ENCODE assay signal across 12 cellular contexts in the genomic region with DNA sequence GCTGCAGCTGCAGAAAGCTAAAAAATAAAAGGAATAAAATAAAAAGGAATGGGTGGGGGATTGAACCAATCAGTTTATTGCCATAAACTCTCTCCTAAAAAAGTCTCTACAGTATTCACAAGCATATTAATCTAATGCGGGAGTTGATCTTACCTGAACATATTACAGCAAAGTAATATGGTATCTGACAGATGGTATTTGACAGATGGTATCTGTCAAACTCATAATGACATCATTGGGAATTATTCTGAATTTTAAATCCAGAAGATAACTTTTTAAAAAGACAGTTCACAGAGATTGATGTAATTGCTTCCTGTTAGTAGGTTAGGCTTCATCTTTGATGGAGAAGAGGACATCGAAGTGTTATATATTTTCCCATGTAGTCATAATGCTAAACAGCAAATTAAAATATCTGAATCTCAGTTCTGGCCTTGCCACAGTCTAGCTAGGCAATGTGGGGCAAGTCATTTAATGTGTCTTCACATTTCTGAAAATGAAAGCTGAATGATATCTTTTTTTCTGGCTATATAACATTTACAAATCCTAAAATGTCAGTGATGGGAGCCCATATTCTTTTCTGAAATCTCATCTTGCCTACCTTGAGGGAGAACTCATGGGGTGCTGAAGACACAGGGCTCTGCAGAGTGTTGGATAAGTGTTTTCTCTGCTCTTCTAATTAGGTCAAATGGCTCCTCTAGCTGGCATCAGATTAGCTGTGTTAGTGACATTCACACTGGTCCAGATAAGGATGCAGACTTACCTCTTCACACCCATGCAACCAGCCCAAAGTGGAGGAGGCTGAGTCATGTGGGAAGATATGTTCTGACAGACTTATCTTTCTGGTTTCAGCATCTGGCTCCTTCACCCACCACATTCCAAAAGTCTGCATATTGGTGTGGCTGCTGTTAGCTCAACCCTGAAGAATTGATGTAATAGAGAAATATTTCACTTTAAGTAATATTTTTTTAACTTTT. TPM values are rescaled to one million over a fixed set of nuclear protein-coding genes. Genes with fewer than 3 reads are reported as not detected.
DNase-seq lines count a peak whose midpoint lies in the region; FAIRE-seq and TF ChIP-seq lines count a peak whose summit lies in the region.
"Had no signal": no experiment of that assay in that cellular context is flagged by ENCODE, and none has a peak within 500 bp of the region (broad histone marks: within the 10 kb centered on the region; RNA-seq: fewer than 3 reads in every experiment).

No MANE protein-coding gene starts in this region.

- H3K36me3 ChIP-seq in keratinocyte (ENCODE audit: control insufficient read depth in 2 of 2, extremely low read depth in 1 of 2, insufficient read depth in 2 of 2, low read length in 2 of 2), result no peaks in the 10 kb centered on the region
- H3K36me3 ChIP-seq: neural progenitor cell had no signal

- no peak overlapping the region for H2AFZ ChIP-seq in keratinocyte (ENCODE audit: control insufficient read depth, low read length)
- H2AFZ ChIP-seq: neural progenitor cell had no signal

- H3K9ac ChIP-seq in keratinocyte (ENCODE audit: control insufficient read depth, extremely low read depth, insufficient read depth, low read length), result no peak overlapping the region
- H3K9ac ChIP-seq: neural progenitor cell had no signal

- H3K4me3 ChIP-seq in keratinocyte (ENCODE audit: control insufficient read depth in 2 of 3, extremely low read depth in 1 of 3, insufficient read depth in 2 of 3, low read depth in 1 of 3, low read length in 3 of 3), result no peak overlapping the region
- H3K4me3 ChIP-seq: neural progenitor cell had no signal

- H3K9me1 ChIP-seq in keratinocyte (ENCODE audit: control insufficient read depth, extremely low read depth, insufficient read depth, low read length), result no peaks in the 10 kb centered on the region

- no peaks in the 10 kb centered on the region for H3K36me3 Mint-ChIP-seq in activated naive CD8-positive, alpha-beta T cell treated with anti-CD3 and anti-CD28 coated beads for 36 hours
- H3K36me3 Mint-ChIP-seq: neural progenitor cell had no signal

- no peaks in the 10 kb centered on the region for H3K9me3 ChIP-seq in keratinocyte (ENCODE audit: control insufficient read depth, low read depth, low read length)

- no peaks in the 10 kb centered on the region for H3K27me3 ChIP-seq in keratinocyte (ENCODE audit: control insufficient read depth, extremely low read depth, insufficient read depth, low read length)
- H3K27me3 ChIP-seq: neural progenitor cell had no signal

- no peak overlapping the region for H3K27ac ChIP-seq in keratinocyte (ENCODE audit: control insufficient read depth, insufficient read depth, low read length)
- H3K27ac ChIP-seq: neural progenitor cell had no signal

- H3K79me2 ChIP-seq in keratinocyte (ENCODE audit: control insufficient read depth, insufficient read depth, low read length), result no peaks in the 10 kb centered on the region

- no peaks in the 10 kb centered on the region for H3K9me3 Mint-ChIP-seq in activated naive CD8-positive, alpha-beta T cell treated with anti-CD3 and anti-CD28 coated beads for 36 hours
- H3K9me3 Mint-ChIP-seq: neural progenitor cell had no signal

- DNase-seq in activated CD4-positive, alpha-beta T cell treated with anti-CD3 and anti-CD28 coated beads, Interleukin-2, amount 50 U/mL, for 48 hours, result peak; percentile 36 to 49
- no peak for DNase-seq in activated CD4-positive, alpha-beta T cell treated with anti-CD3 and anti-CD28 coated beads for 4 hours
- DNase-seq in HCEC 1CT (peak; percentile 8), keratinocyte (ENCODE audit: low read depth, low spot score) (no peak), NCI-H1048 (lab: John Stamatoyannopoulos, UW) (no peak), putamen (ENCODE audit: low spot score) (no peak)
- peak; percentile 13 for DNase-seq in activated naive CD8-positive, alpha-beta T cell treated with anti-CD3 and anti-CD28 coated beads for 36 hours
- DNase-seq in stimulated activated naive CD4-positive, alpha-beta T cell (lab: John Stamatoyannopoulos, UW), result no peak
- DNase-seq: activated CD4-positive, alpha-beta T cell treated with anti-CD3 and anti-CD28 coated beads, Interleukin-2, amount 50 U/mL, for 4 hours; NCI-H526 had no signal

- H3K4me1 Mint-ChIP-seq in activated naive CD8-positive, alpha-beta T cell treated with anti-CD3 and anti-CD28 coated beads for 36 hours, result peaks cover 9% of the 10 kb centered on the region

- dilution Hi-C loops in keratinocyte (cut with MboI; ENCODE audit: extremely low pct_ligation_motif_present, low sequenced_read_pairs), result no loop called here

- peaks cover 8% of the 10 kb centered on the region for H3K27me3 Mint-ChIP-seq in activated naive CD8-positive, alpha-beta T cell treated with anti-CD3 and anti-CD28 coated beads for 36 hours

- no peak for TF ChIP-seq CTCF in keratinocyte (optimal IDR thresholded peaks at IDR 0.05 in 1 of 3, IDR thresholded peaks at IDR 0.05 in 1 of 3, conservative IDR thresholded peaks at IDR 0.05 in 1 of 3; ENCODE audit: extremely low read depth in 1 of 3, insufficient read depth in 2 of 3, low read length in 3 of 3)

- H3K4me2 ChIP-seq in keratinocyte (ENCODE audit: control insufficient read depth, extremely low read depth, insufficient read depth, low read depth, low read length), result no peak overlapping the region
- H3K4me2 ChIP-seq: neural progenitor cell had no signal

- H4K20me1 ChIP-seq in keratinocyte (ENCODE audit: control insufficient read depth, extremely low read depth, insufficient read depth, low read length), result no peaks in the 10 kb centered on the region

- no peak overlapping the region for H3K27ac Mint-ChIP-seq in activated naive CD8-positive, alpha-beta T cell treated with anti-CD3 and anti-CD28 coated beads for 36 hours
- H3K27ac Mint-ChIP-seq: neural progenitor cell had no signal

- peak; percentile 74 for FAIRE-seq in keratinocyte (lab: Jason Lieb, UNC)

- peaks cover 7% of the 10 kb centered on the region for H3K4me1 ChIP-seq in keratinocyte (ENCODE audit: control insufficient read depth, extremely low read depth, insufficient read depth, low read length)
- H3K4me1 ChIP-seq: neural progenitor cell had no signal

- no peak overlapping the region for H3K4me3 Mint-ChIP-seq in activated naive CD8-positive, alpha-beta T cell treated with anti-CD3 and anti-CD28 coated beads for 36 hours
- H3K4me3 Mint-ChIP-seq: neural progenitor cell had no signal

RNA-seq across cellular contexts. Expression of a gene that starts 2.1 kb away (rescaled TPM):
- not detected for total RNA-seq in activated naive CD8-positive, alpha-beta T cell treated with anti-CD3 and anti-CD28 coated beads for 36 hours
- polyA plus RNA-seq in keratinocyte, result 0.10 to 0.67 TPM (median 0.44 TPM) in 3 replicates
- 50.6 TPM for polyA plus RNA-seq in keratinocyte (2011; ENCODE audit: low read depth)
- polyA plus RNA-seq in keratinocyte (2011; cell fraction: cytosol; rRNA removed), result 0.12 and 0.19 TPM in 2 replicates
- polyA plus RNA-seq in keratinocyte (2011; cell fraction: nucleus; rRNA removed), result 0.56 and 1.0 TPM in 2 replicates
- polyA plus RNA-seq in keratinocyte (2012; ENCODE audit: low replicate concordance), result 0.15 and 35.1 TPM in 2 replicates
- 0.40 to 0.74 TPM in 2 of 3 replicates, not detected in the other for polyA minus RNA-seq in keratinocyte
- polyA minus RNA-seq in keratinocyte (2011; cell fraction: cytosol; rRNA and poly(A)+ RNA removed), result not detected
- 0.54 and 1.2 TPM in 2 replicates for polyA minus RNA-seq in keratinocyte (2011; cell fraction: nucleus; rRNA and poly(A)+ RNA removed)
- total RNA-seq: A673 had no signal

RNA-seq across cellular contexts. Expression of a gene that starts 40.6 kb away (rescaled TPM):
- total RNA-seq in activated naive CD8-positive, alpha-beta T cell treated with anti-CD3 and anti-CD28 coated beads for 36 hours, result not detected
- polyA plus RNA-seq in keratinocyte, result 0.20 to 0.30 TPM in 2 of 3 replicates, not detected in the other
- polyA plus RNA-seq in keratinocyte (2011; ENCODE audit: low read depth), result 5.4 TPM
- 0.07 TPM in 1 of 2 replicates, not detected in the other for polyA plus RNA-seq in keratinocyte (2011; cell fraction: cytosol; rRNA removed)
- polyA plus RNA-seq in keratinocyte (2011; cell fraction: nucleus; rRNA removed), result 0.17 TPM in 1 of 2 replicates, not detected in the other
- 7.0 TPM in 1 of 2 replicates, not detected in the other for polyA plus RNA-seq in keratinocyte (2012; ENCODE audit: low replicate concordance)
- polyA minus RNA-seq in keratinocyte, result 0.16 TPM in 1 of 3 replicates, not detected in the others
- polyA minus RNA-seq in keratinocyte (2011; cell fraction: cytosol; rRNA and poly(A)+ RNA removed), result not detected
- polyA minus RNA-seq in keratinocyte (2011; cell fraction: nucleus; rRNA and poly(A)+ RNA removed), result not detected in 2 replicates
- total RNA-seq: A673 had no signal

RNA-seq across cellular contexts. Expression of a gene that starts 51.2 kb away (rescaled TPM):
- not detected for total RNA-seq in activated naive CD8-positive, alpha-beta T cell treated with anti-CD3 and anti-CD28 coated beads for 36 hours
- polyA plus RNA-seq in keratinocyte, result 1.6 to 5.2 TPM (median 4.4 TPM) in 3 replicates
- polyA plus RNA-seq in keratinocyte (2011; ENCODE audit: low read depth), result 29.6 TPM
- 1.7 and 3.7 TPM in 2 replicates for polyA plus RNA-seq in keratinocyte (2011; cell fraction: cytosol; rRNA removed)
- 2.7 and 4.9 TPM in 2 replicates for polyA plus RNA-seq in keratinocyte (2011; cell fraction: nucleus; rRNA removed)
- polyA plus RNA-seq in keratinocyte (2012; ENCODE audit: low replicate concordance), result 1.3 and 39.8 TPM in 2 replicates
- 0.39 to 2.2 TPM (median 0.86 TPM) in 3 replicates for polyA minus RNA-seq in keratinocyte
- 1.2 TPM for polyA minus RNA-seq in keratinocyte (2011; cell fraction: cytosol; rRNA and poly(A)+ RNA removed)
- polyA minus RNA-seq in keratinocyte (2011; cell fraction: nucleus; rRNA and poly(A)+ RNA removed), result 1.4 and 2.5 TPM in 2 replicates
- total RNA-seq: A673 had no signal

Comparison
In these comparisons a context has a peak if more than half of its experiments do, and no peak if none do; other contexts are left out.
1. DNase-seq: peak in activated CD4-positive, alpha-beta T cell treated with anti-CD3 and anti-CD28 coated beads, Interleukin-2, amount 50 U/mL, for 48 hours (2 of 2), HCEC 1CT (single experiment) and activated naive CD8-positive, alpha-beta T cell treated with anti-CD3 and anti-CD28 coated beads for 36 hours (single experiment); none in activated CD4-positive, alpha-beta T cell treated with anti-CD3 and anti-CD28 coated beads for 4 hours (0 of 2), keratinocyte (single experiment), NCI-H1048 (single experiment), putamen (single experiment) and stimulated activated naive CD4-positive, alpha-beta T cell (0 of 6).